Comparison of ENCODE assay signal across 9 cellular contexts in genomic region chr19:46840157-46840942, GRCh38. TPM values are rescaled to one million over a fixed set of nuclear protein-coding genes. Genes with fewer than 3 reads are reported as not detected.
DNase-seq lines count a peak whose midpoint lies in the region; ATAC-seq and TF ChIP-seq lines count a peak whose summit lies in the region.
"Had no signal": no experiment of that assay in that cellular context is flagged by ENCODE, and none has a peak within 500 bp of the region (broad histone marks: within the 10 kb centered on the region; RNA-seq: fewer than 3 reads in every experiment).

No MANE protein-coding gene starts in this region.

- no peaks in the 10 kb centered on the region for H3K9me3 Mint-ChIP-seq in WTC11

- H3K4me3 ChIP-seq in stomach: no peak overlapping the region
- H3K4me3 ChIP-seq: BLaER1 treated with 17β-estradiol and CSF1 and Interleukin-3, amounts not matched to agents 10 nM and 100 nM had no signal

- peak overlapping the region in 4 of 5 donors; percentile 45 to 79 (median 67) for H3K27ac ChIP-seq in stomach
- H3K27ac ChIP-seq: BLaER1 treated with 17β-estradiol and CSF1 and Interleukin-3, amounts not matched to agents 10 nM and 100 nM had no signal

- TF ChIP-seq EP300 in stomach (IDR thresholded peaks at IDR 0.05): no peak

- no peak overlapping the region for H3K4me3 Mint-ChIP-seq in WTC11

- no peaks in the 10 kb centered on the region for H3K27me3 ChIP-seq in stomach
- H3K27me3 ChIP-seq: BLaER1 treated with 17β-estradiol and CSF1 and Interleukin-3, amounts not matched to agents 10 nM and 100 nM had no signal

- DNase-seq in SIG-M5 treated with dmso at 0.1 percent for 504 hours (lab: John Stamatoyannopoulos, UW; ENCODE audit: unreplicated experiment): peak; percentile 65
- no peak for DNase-seq in SIG-M5 (lab: John Stamatoyannopoulos, UW)
- peak; percentile 80 for DNase-seq in NCI-H2171 (lab: John Stamatoyannopoulos, UW)
- DNase-seq in WTC11 (ENCODE audit: low spot score): peak; percentile 66
- DNase-seq in dedifferentiated amniotic fluid mesenchymal stem cell (ENCODE audit: extremely low spot score): peak; percentile 56
- DNase-seq in lung microvascular endothelial cell (ENCODE audit: low read depth in 2 of 2): peak; percentile 73 to 83
- peak; percentile 57 for DNase-seq in stomach
- DNase-seq in putamen (ENCODE audit: low spot score): no peak

- H3K4me1 ChIP-seq in stomach: peaks cover 7 to 43% (median 27%) of the 10 kb centered on the region in 4 donors

- peaks cover 33 to 80% (median 77%) of the 10 kb centered on the region in 4 donors for H3K36me3 ChIP-seq in stomach

- CTCF ChIA-PET in WTC11 (lab: Charles Lee): interaction anchor here (0.6 to 2.6 kb wide), 46 partner anchors 9 to 1453 kb away, joined by 3 to 42 read pairs (median 5); partner anchors contain the start of genes AP2S1 and SLC1A5

- H3K27ac Mint-ChIP-seq in WTC11: peak overlapping the region; percentile 68

- intact Hi-C loops in stomach (cut with DNase I; ENCODE audit: low total_unique reads): loop anchor here (5.0 kb wide), 1 partner anchor 83 kb away; no protein-coding TSS in a partner anchor

- TF ChIP-seq CTCF in WTC11 (IDR thresholded peaks at IDR 0.05) (peak; percentile 39; the same call in 1 of the 2 replicates), stomach (IDR thresholded peaks at IDR 0.05) (peak in 5 of 7 experiments; percentile 76 to 88 (median 77))

- TF ChIP-seq POLR2A in stomach (IDR thresholded peaks at IDR 0.05): no peak

- 18 to 30% (median 26%) methylated on average over 17 to 19 of the region's 19 CpGs for WGBS in stomach, 5 donors

- peak; percentile 86 for ATAC-seq in WTC11

- no peaks in the 10 kb centered on the region for H3K9me3 ChIP-seq in stomach
- H3K9me3 ChIP-seq: BLaER1 treated with 17β-estradiol and CSF1 and Interleukin-3, amounts not matched to agents 10 nM and 100 nM had no signal

- POLR2A ChIA-PET in WTC11 (lab: Charles Lee): interaction anchor here (0.6 to 1.2 kb wide), 9 partner anchors 21 to 241 kb away, joined by 3 to 11 read pairs (median 4); partner anchors contain the start of gene SLC1A5

- no peaks in the 10 kb centered on the region for H3K4me1 Mint-ChIP-seq in WTC11

- H3K27me3 Mint-ChIP-seq in WTC11 (ENCODE audit: low read depth): no peaks in the 10 kb centered on the region

- H3K36me3 Mint-ChIP-seq in WTC11: peaks cover 28% of the 10 kb centered on the region

TF ChIP-seq in WTC11, 78 proteins besides CTCF, POLR2A, EP300 and RAD21 (continues in another document):
- TF ChIP-seq GTF2I (CRISPR knock-in tag; conservative IDR thresholded peaks at IDR 0.05): 0 out of 2 replicates have a peak, but pooled peaks have one; percentile 32
- TF ChIP-seq CDX4 (CRISPR knock-in tag; IDR thresholded peaks at IDR 0.05; ENCODE audit: borderline replicate concordance): no peak
- TF ChIP-seq ATF3 (CRISPR knock-in tag; conservative IDR thresholded peaks at IDR 0.05): no peak
- no peak for TF ChIP-seq ESRRA (CRISPR knock-in tag; IDR thresholded peaks at IDR 0.05; ENCODE audit: borderline replicate concordance)
- TF ChIP-seq ZNF532 (CRISPR knock-in tag; IDR thresholded peaks at IDR 0.05; ENCODE audit: borderline replicate concordance): no peak
- peak; percentile 54; the same call in 1 of the 2 replicates for TF ChIP-seq TEAD1 (CRISPR knock-in tag; IDR thresholded peaks at IDR 0.05)
- no peak for TF ChIP-seq NFE2L1 (CRISPR knock-in tag; IDR thresholded peaks at IDR 0.05)
- 0 out of 2 replicates have a peak, but pooled peaks have one; percentile 36 for TF ChIP-seq EMX1 (CRISPR knock-in tag; IDR thresholded peaks at IDR 0.05)
- TF ChIP-seq E2F5 (CRISPR knock-in tag; IDR thresholded peaks at IDR 0.05): no peak
- TF ChIP-seq E2F1 (CRISPR knock-in tag; IDR thresholded peaks at IDR 0.05): no peak
- TF ChIP-seq FOXP4 (CRISPR knock-in tag; IDR thresholded peaks at IDR 0.05): no peak

RNA-seq across cellular contexts. Expression of gene AP2S1, which starts 10.3 kb away (rescaled TPM):
- total RNA-seq in WTC11 (2021): 232 to 249 TPM (median 234 TPM) in 3 replicates
- total RNA-seq in lung microvascular endothelial cell: 108 and 173 TPM in 2 replicates
- total RNA-seq in stomach: 100 to 1,000 TPM in 2 of 5 donors, 10 to 100 TPM in 2, 1 to 10 TPM in 1; 4.9 to 191 (median 76.7) TPM
- polyA plus RNA-seq in stomach: 100 to 1,000 TPM in 2 of 3 donors, 10 to 100 TPM in 1; 90.1 to 124 (median 103) TPM

RNA-seq across cellular contexts. Expression of gene ARHGAP35, which starts 20.4 kb away (rescaled TPM):
- 47.2 to 56.3 TPM (median 47.3 TPM) in 3 replicates for total RNA-seq in WTC11 (2021)
- total RNA-seq in lung microvascular endothelial cell: 15.3 and 16.5 TPM in 2 replicates
- 100 to 1,000 TPM in 1 of 5 donors, 10 to 100 TPM in 3, 1 to 10 TPM in 1; 7.0 to 200 (median 36.4) TPM for total RNA-seq in stomach
- 1 to 10 TPM; 5.6 to 9.0 (median 7.3) TPM for polyA plus RNA-seq in stomach

RNA-seq across cellular contexts. Expression of gene SLC1A5, which starts 52.0 kb away (rescaled TPM):
- total RNA-seq in WTC11 (2021): 173 to 239 TPM (median 187 TPM) in 3 replicates
- 19.0 and 34.9 TPM in 2 replicates for total RNA-seq in lung microvascular endothelial cell
- total RNA-seq in stomach: 10 to 100 TPM; 18.7 to 53.0 (median 27.7) TPM
- 100 to 1,000 TPM in 1 of 3 donors, 10 to 100 TPM in 2; 20.5 to 106 (median 35.1) TPM for polyA plus RNA-seq in stomach

Comparison
In these comparisons a context has a peak if more than half of its experiments do, and no peak if none do; other contexts are left out.
1. DNase-seq: peak in SIG-M5 treated with dmso at 0.1 percent for 504 hours (single experiment), NCI-H2171 (single experiment), WTC11 (single experiment), dedifferentiated amniotic fluid mesenchymal stem cell (single experiment), lung microvascular endothelial cell (2 of 2) and stomach (single experiment); none in SIG-M5 (single experiment) and putamen (single experiment).